Comparison of ENCODE assay signal across 24 cellular contexts in genomic region chr18:79335833-79336360, GRCh38.
"Had no signal": no experiment of that assay in that cellular context is flagged by ENCODE, and none has a peak within 500 bp of the region (broad histone marks: within the 10 kb centered on the region; RNA-seq: fewer than 3 reads in every experiment).

No MANE protein-coding gene starts in this region.

- H3K27me3 ChIP-seq: dorsolateral prefrontal cortex, gastrocnemius medialis, neural progenitor cell, right atrium auricular region, sigmoid colon, tibial nerve had no signal

- H3K36me3 ChIP-seq: neural progenitor cell had no signal

- H2AFZ ChIP-seq: neural progenitor cell had no signal

- H3K4me1 ChIP-seq: gastrocnemius medialis, neural progenitor cell, prostate gland, right atrium auricular region, sigmoid colon, tibial nerve had no signal

- H3K27ac Mint-ChIP-seq: mesothelial cell of epicardium; natural killer cell treated with Interleukin-12 subunit alpha and Interleukin-12 subunit beta and Interleukin-15 and Interleukin-18, amount 100 ng/mL, for 72 hours; neural progenitor cell had no signal

- DNase-seq: dorsolateral prefrontal cortex; effector CD4-positive, alpha-beta T cell; foreskin fibroblast; gastrocnemius medialis; kidney; mucosa of descending colon; naive B cell; nucleus accumbens; sigmoid colon; stimulated activated CD4-positive, alpha-beta T cell treated with anti-CD3 and anti-CD28 coated beads, Interleukin-2, amount 100 ng/mL, for 24 hours; stimulated activated CD4-positive, alpha-beta T cell treated with anti-CD3 and anti-CD28 coated beads, Interleukin-4, amount 100 ng/mL, for 24 hours; stimulated activated naive CD4-positive, alpha-beta T cell had no signal

- H3K4me3 ChIP-seq: dorsolateral prefrontal cortex, gastrocnemius medialis, lung, mucosa of descending colon, neural progenitor cell, prostate gland, right atrium auricular region, sigmoid colon, thoracic aorta, tibial nerve had no signal

- H3K27me3 Mint-ChIP-seq: memory B cell; naive B cell; natural killer cell treated with Interleukin-12 subunit alpha and Interleukin-12 subunit beta and Interleukin-15 and Interleukin-18, amount 100 ng/mL, for 72 hours had no signal

- H3K27ac ChIP-seq: dorsolateral prefrontal cortex, epithelial cell of prostate, gastrocnemius medialis, neural progenitor cell, prostate gland, right atrium auricular region, sigmoid colon, thoracic aorta, tibial nerve had no signal

- H3K4me2 ChIP-seq: neural progenitor cell had no signal

- H3K9me3 Mint-ChIP-seq: mesothelial cell of epicardium, neural progenitor cell had no signal

- H3K9ac ChIP-seq: neural progenitor cell had no signal

- H3K4me1 Mint-ChIP-seq: mesothelial cell of epicardium, naive B cell had no signal

- H3K9me3 ChIP-seq: gastrocnemius medialis, mucosa of descending colon, prostate gland, right atrium auricular region, sigmoid colon, thoracic aorta, tibial nerve had no signal

- H3K4me3 Mint-ChIP-seq: memory B cell; mesothelial cell of epicardium; naive B cell; natural killer cell treated with Interleukin-12 subunit alpha and Interleukin-12 subunit beta and Interleukin-15 and Interleukin-18, amount 100 ng/mL, for 72 hours; neural progenitor cell had no signal

- ATAC-seq: esophagus mucosa, gastrocnemius medialis, left lobe of liver, mucosa of descending colon had no signal
